13 cellular contexts compared by ENCODE assay signal in genomic region chr7:144508702-144509101, GRCh38.
DNase-seq lines count a peak whose midpoint lies in the region; ATAC-seq, FAIRE-seq and TF ChIP-seq lines count a peak whose summit lies in the region.
"Had no signal": no experiment of that assay in that cellular context is flagged by ENCODE, and none has a peak within 500 bp of the region (broad histone marks: within the 10 kb centered on the region; RNA-seq: fewer than 3 reads in every experiment).

No MANE protein-coding gene starts in this region.

- DNase-seq in GM12891 (ENCODE audit: insufficient read length, low spot score) (no peak), GM19238 (ENCODE audit: insufficient read length, low spot score) (peak; percentile 8), NCI-H2107 (lab: John Stamatoyannopoulos, UW) (no peak), NCI-H187 (lab: John Stamatoyannopoulos, UW) (no peak), NCI-H774 (lab: John Stamatoyannopoulos, UW) (no peak), WTC11 (ENCODE audit: low spot score) (no peak)
- DNase-seq: activated CD8-positive, alpha-beta memory T cell treated with anti-CD3 and anti-CD28 coated beads for 24 hours; DMS79; PC-9; testis had no signal

- peaks cover 2% of the 10 kb centered on the region; the same call in 1 of the 2 replicates for H3K36me3 Mint-ChIP-seq in WTC11

- no peaks in the 10 kb centered on the region for H3K27me3 Mint-ChIP-seq in WTC11 (ENCODE audit: low read depth)

- H3K9me3 Mint-ChIP-seq in WTC11, result peaks cover 15% of the 10 kb centered on the region

- CTCF ChIA-PET in WTC11 (lab: Charles Lee), result interaction anchor here (0.6 kb wide), 2 partner anchors 18 to 39 kb away, joined by 3 to 4 read pairs; no protein-coding TSS in a partner anchor

- no peak overlapping the region for H3K4me3 Mint-ChIP-seq in WTC11

- no peak for TF ChIP-seq CTCF in WTC11 (IDR thresholded peaks at IDR 0.05)

- peak; percentile 50 for FAIRE-seq in GM12891 (lab: Jason Lieb, UNC)

- H3K4me1 Mint-ChIP-seq in WTC11, result 0 out of 2 replicates have a peak, but pooled peaks cover 6% of the 10 kb centered on the region

- POLR2A ChIA-PET in WTC11 (lab: Charles Lee), result no interaction called here

- peak; percentile 85 for ATAC-seq in GM21825 (IDR thresholded peaks at IDR 0.05; ENCODE audit: unreplicated experiment)
- peak; percentile 80 for ATAC-seq in HG03175 (IDR thresholded peaks at IDR 0.05; ENCODE audit: unreplicated experiment)
- no peak for ATAC-seq in WTC11
- ATAC-seq: sciatic nerve had no signal

- TF ChIP-seq POLR2A in GM12891 (IDR thresholded peaks at IDR 0.05; ENCODE audit: low read depth, low read length), result no peak

- H3K27ac Mint-ChIP-seq in WTC11, result no peak overlapping the region

TF ChIP-seq in GM12891, 5 proteins besides CTCF, POLR2A, EP300 and RAD21:
- TF ChIP-seq SPI1 (IDR thresholded peaks at IDR 0.05; ENCODE audit: low read depth, low read length) (no peak), TAF1 (IDR thresholded peaks at IDR 0.05; ENCODE audit: low read depth, low read length) (no peak), POU2F2 (IDR thresholded peaks at IDR 0.05; ENCODE audit: low read depth, low read length) (no peak), POLR2AphosphoS5 (IDR thresholded peaks at IDR 0.05; ENCODE audit: low read depth, low read length) (no peak), PAX5 (IDR thresholded peaks at IDR 0.05; ENCODE audit: insufficient read depth, low read length, severe bottlenecking) (no peak)

TF ChIP-seq in WTC11, 78 proteins besides CTCF, POLR2A, EP300 and RAD21:
- no peak for TF ChIP-seq SMAD3 (CRISPR knock-in tag; IDR thresholded peaks at IDR 0.05; ENCODE audit: borderline replicate concordance)
- no peak for TF ChIP-seq ZBTB21 (CRISPR knock-in tag; IDR thresholded peaks at IDR 0.05; ENCODE audit: borderline replicate concordance)
- TF ChIP-seq ZBTB43 (CRISPR knock-in tag; IDR thresholded peaks at IDR 0.05), result no peak
- no peak for TF ChIP-seq NR2C2 (CRISPR knock-in tag; IDR thresholded peaks at IDR 0.05)
- TF ChIP-seq ZNF219 (CRISPR knock-in tag; IDR thresholded peaks at IDR 0.05; ENCODE audit: borderline replicate concordance), result no peak
- TF ChIP-seq, protein P1, sequence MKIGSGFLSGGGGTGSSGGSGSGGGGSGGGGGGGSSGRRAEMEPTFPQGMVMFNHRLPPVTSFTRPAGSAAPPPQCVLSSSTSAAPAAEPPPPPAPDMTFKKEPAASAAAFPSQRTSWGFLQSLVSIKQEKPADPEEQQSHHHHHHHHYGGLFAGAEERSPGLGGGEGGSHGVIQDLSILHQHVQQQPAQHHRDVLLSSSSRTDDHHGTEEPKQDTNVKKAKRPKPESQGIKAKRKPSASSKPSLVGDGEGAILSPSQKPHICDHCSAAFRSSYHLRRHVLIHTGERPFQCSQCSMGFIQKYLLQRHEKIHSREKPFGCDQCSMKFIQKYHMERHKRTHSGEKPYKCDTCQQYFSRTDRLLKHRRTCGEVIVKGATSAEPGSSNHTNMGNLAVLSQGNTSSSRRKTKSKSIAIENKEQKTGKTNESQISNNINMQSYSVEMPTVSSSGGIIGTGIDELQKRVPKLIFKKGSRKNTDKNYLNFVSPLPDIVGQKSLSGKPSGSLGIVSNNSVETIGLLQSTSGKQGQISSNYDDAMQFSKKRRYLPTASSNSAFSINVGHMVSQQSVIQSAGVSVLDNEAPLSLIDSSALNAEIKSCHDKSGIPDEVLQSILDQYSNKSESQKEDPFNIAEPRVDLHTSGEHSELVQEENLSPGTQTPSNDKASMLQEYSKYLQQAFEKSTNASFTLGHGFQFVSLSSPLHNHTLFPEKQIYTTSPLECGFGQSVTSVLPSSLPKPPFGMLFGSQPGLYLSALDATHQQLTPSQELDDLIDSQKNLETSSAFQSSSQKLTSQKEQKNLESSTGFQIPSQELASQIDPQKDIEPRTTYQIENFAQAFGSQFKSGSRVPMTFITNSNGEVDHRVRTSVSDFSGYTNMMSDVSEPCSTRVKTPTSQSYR (CRISPR knock-in tag; IDR thresholded peaks at IDR 0.05), result no peak
- no peak for TF ChIP-seq MXD4 (CRISPR knock-in tag; IDR thresholded peaks at IDR 0.05; ENCODE audit: borderline replicate concordance)
- no peak for TF ChIP-seq CREM (CRISPR knock-in tag; IDR thresholded peaks at IDR 0.05)
- TF ChIP-seq E2F1 (CRISPR knock-in tag; IDR thresholded peaks at IDR 0.05), result no peak
- no peak for TF ChIP-seq GTF2I (CRISPR knock-in tag; conservative IDR thresholded peaks at IDR 0.05)
- TF ChIP-seq, protein P2, sequence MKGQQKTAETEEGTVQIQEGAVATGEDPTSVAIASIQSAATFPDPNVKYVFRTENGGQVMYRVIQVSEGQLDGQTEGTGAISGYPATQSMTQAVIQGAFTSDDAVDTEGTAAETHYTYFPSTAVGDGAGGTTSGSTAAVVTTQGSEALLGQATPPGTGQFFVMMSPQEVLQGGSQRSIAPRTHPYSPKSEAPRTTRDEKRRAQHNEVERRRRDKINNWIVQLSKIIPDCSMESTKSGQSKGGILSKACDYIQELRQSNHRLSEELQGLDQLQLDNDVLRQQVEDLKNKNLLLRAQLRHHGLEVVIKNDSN (CRISPR knock-in tag; IDR thresholded peaks at IDR 0.05), result no peak
- TF ChIP-seq, protein P3, sequence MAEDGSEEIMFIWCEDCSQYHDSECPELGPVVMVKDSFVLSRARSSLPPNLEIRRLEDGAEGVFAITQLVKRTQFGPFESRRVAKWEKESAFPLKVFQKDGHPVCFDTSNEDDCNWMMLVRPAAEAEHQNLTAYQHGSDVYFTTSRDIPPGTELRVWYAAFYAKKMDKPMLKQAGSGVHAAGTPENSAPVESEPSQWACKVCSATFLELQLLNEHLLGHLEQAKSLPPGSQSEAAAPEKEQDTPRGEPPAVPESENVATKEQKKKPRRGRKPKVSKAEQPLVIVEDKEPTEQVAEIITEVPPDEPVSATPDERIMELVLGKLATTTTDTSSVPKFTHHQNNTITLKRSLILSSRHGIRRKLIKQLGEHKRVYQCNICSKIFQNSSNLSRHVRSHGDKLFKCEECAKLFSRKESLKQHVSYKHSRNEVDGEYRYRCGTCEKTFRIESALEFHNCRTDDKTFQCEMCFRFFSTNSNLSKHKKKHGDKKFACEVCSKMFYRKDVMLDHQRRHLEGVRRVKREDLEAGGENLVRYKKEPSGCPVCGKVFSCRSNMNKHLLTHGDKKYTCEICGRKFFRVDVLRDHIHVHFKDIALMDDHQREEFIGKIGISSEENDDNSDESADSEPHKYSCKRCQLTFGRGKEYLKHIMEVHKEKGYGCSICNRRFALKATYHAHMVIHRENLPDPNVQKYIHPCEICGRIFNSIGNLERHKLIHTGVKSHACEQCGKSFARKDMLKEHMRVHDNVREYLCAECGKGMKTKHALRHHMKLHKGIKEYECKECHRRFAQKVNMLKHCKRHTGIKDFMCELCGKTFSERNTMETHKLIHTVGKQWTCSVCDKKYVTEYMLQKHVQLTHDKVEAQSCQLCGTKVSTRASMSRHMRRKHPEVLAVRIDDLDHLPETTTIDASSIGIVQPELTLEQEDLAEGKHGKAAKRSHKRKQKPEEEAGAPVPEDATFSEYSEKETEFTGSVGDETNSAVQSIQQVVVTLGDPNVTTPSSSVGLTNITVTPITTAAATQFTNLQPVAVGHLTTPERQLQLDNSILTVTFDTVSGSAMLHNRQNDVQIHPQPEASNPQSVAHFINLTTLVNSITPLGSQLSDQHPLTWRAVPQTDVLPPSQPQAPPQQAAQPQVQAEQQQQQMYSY (CRISPR knock-in tag; IDR thresholded peaks at IDR 0.05), result no peak
- no peak for TF ChIP-seq MYBL2 (CRISPR knock-in tag; IDR thresholded peaks at IDR 0.05)
- TF ChIP-seq TP53 (CRISPR knock-in tag; IDR thresholded peaks at IDR 0.05), result no peak
